Comparison of ENCODE assay signal across 19 cellular contexts in the genomic region with DNA sequence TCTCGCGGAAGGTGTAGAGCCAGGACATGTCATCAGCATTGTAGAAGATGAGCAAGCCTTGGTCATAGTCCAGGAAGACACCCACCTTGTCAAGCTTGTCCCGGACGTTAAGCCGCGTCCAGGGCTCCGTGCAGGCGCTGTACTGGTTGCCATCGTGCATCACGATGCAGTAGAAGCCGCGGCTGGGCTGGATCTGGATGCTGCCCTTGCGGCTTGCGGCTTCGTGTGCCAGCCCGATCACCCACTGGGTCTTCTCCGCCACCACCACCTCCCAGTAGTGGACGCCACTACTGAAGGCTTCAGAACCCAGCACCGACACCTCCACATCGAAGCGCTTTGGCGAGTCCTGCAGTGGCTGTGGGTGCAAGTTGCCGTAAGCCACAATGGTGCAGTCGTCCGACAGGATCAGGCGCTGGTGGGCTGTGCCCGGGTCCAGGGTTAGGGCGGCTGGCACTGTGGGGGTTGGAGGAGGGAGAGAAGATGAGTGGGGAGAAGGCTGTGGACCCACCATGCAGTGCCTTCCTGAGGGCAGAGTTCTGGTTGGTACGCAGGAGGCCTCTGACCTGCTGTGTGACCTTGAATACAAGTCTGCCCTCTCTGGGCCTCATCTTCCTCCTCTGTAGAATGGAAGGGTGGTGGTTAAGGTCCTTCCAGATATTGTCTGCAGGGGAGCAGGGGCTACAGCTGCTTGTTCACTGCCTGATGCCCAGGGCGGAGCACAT. TPM values are rescaled to one million over a fixed set of nuclear protein-coding genes. Genes with fewer than 3 reads are reported as not detected.
DNase-seq lines count a peak whose midpoint lies in the region; ATAC-seq and TF ChIP-seq lines count a peak whose summit lies in the region.
"Had no signal": no experiment of that assay in that cellular context is flagged by ENCODE, and none has a peak within 500 bp of the region (broad histone marks: within the 10 kb centered on the region; RNA-seq: fewer than 3 reads in every experiment).

No MANE protein-coding gene starts in this region.

- 92 to 100% methylated on average over 13 to 30 of the region's 30 CpGs for WGBS in body of pancreas, 2 donors

- TF ChIP-seq POLR2A in HCT116 (IDR thresholded peaks at IDR 0.05; ENCODE audit: borderline replicate concordance, extremely low read depth, insufficient read depth, insufficient read length) (no peak), body of pancreas (IDR thresholded peaks at IDR 0.05) (no peak)

- H3K4me3 Mint-ChIP-seq in central memory CD8-positive, alpha-beta T cell: no peak overlapping the region
- peak overlapping the region; percentile 6 for H3K4me3 Mint-ChIP-seq in neural crest cell
- H3K4me3 Mint-ChIP-seq: B cell had no signal

- H3K79me2 ChIP-seq in HCT116 (ENCODE audit: insufficient read depth, low read length): no peaks in the 10 kb centered on the region

- 0 out of 4 replicates have a peak, but pooled peaks cover 0 to 4% of the 10 kb centered on the region in 2 experiments for H3K4me1 ChIP-seq in HCT116 (ENCODE audit: control insufficient read depth in 1 of 2, insufficient read depth in 2 of 2, low read length in 2 of 2)
- H3K4me1 ChIP-seq in left ventricle myocardium inferior: peaks cover 31% of the 10 kb centered on the region
- H3K4me1 ChIP-seq in body of pancreas: peaks cover 6% of the 10 kb centered on the region
- no peaks in the 10 kb centered on the region for H3K4me1 ChIP-seq in colonic mucosa

- BruUV-seq in HCT116 (replicated peaks; lab: Mats Ljungman, UMichigan): no TSS peak

- intact Hi-C loops in HCT116 (cut with micrococcal nuclease) (no loop called here), left ventricle myocardium inferior (cut with micrococcal nuclease) (no loop called here), body of pancreas (cut with DNase I) (no loop called here), colonic mucosa (cut with DNase I) (no loop called here)

- H3K27ac ChIP-seq in HCT116 (ENCODE audit: low read depth, low read length) (no peak overlapping the region), left ventricle myocardium inferior (replicated peaks) (no peak overlapping the region), body of pancreas (no peak overlapping the region), colonic mucosa (no peak overlapping the region)
- H3K27ac ChIP-seq: C4-2B, SK-N-MC had no signal

- DNase-seq in HCT116 (ENCODE audit: low read depth, low spot score) (no peak), neural crest cell (ENCODE audit: low read depth, low spot score) (no peak), left ventricle myocardium inferior (no peak), body of pancreas (no peak), colonic mucosa (no peak)
- no peak for DNase-seq in central memory CD8-positive, alpha-beta T cell (ENCODE audit: low spot score in 2 of 2)
- DNase-seq in stimulated activated naive CD4-positive, alpha-beta T cell (lab: John Stamatoyannopoulos, UW): no peak
- DNase-seq: Karpas-422, NCI-H1092, NCI-H1436, NCI-H187, NCI-H2081 treated with DMSO at 0.1 percent for 48 hours, NCI-H2171, NCI-H510A treated with DMSO at 0.1 percent for 48 hours, NCI-H774, SIG-M5 had no signal

- H2AFZ ChIP-seq in HCT116 (ENCODE audit: low read depth, low read length, poor library complexity, severe bottlenecking): no peak overlapping the region

- H3K36me3 Mint-ChIP-seq in central memory CD8-positive, alpha-beta T cell (ENCODE audit: insufficient read depth): peaks cover 1% of the 10 kb centered on the region
- no peaks in the 10 kb centered on the region for H3K36me3 Mint-ChIP-seq in neural crest cell (ENCODE audit: low read depth)

- no peaks in the 10 kb centered on the region for H3K9me2 ChIP-seq in HCT116 (ENCODE audit: insufficient read depth)

- CTCF ChIA-PET in HCT116 (lab: Charles Lee): interaction anchor here (1.0 to 1.1 kb wide), 3 partner anchors 9 to 313 kb away, joined by 3 to 5 read pairs (median 3); no protein-coding TSS in a partner anchor

- H3K27me3 ChIP-seq in HCT116 (ENCODE audit: insufficient read depth, low read length) (no peaks in the 10 kb centered on the region), left ventricle myocardium inferior (ENCODE audit: low read depth) (no peaks in the 10 kb centered on the region), body of pancreas (no peaks in the 10 kb centered on the region), colonic mucosa (no peaks in the 10 kb centered on the region)

- no peaks in the 10 kb centered on the region for H3K4me1 Mint-ChIP-seq in central memory CD8-positive, alpha-beta T cell
- H3K4me1 Mint-ChIP-seq in neural crest cell: peaks cover 24% of the 10 kb centered on the region

- H3K9me3 Mint-ChIP-seq in central memory CD8-positive, alpha-beta T cell: no peaks in the 10 kb centered on the region
- H3K9me3 Mint-ChIP-seq in neural crest cell: no peaks in the 10 kb centered on the region

- peaks cover 0 to 3% of the 10 kb centered on the region in 2 experiments; a peak in 1 of 4 replicates for H3K36me3 ChIP-seq in HCT116 (ENCODE audit: control insufficient read depth in 1 of 2, insufficient read depth in 2 of 2, low read length in 2 of 2)
- H3K36me3 ChIP-seq in left ventricle myocardium inferior: peaks cover 26% of the 10 kb centered on the region
- H3K36me3 ChIP-seq in body of pancreas (replicated peaks in 1 of 2; ENCODE audit: insufficient read depth in 1 of 2, low read depth in 2 of 2): peaks cover 0 to 4% of the 10 kb centered on the region in 2 donors
- no peaks in the 10 kb centered on the region for H3K36me3 ChIP-seq in colonic mucosa

- H3K4me2 ChIP-seq in HCT116 (ENCODE audit: low read length): no peak overlapping the region

- TF ChIP-seq RAD21 in HCT116 (IDR thresholded peaks at IDR 0.05; ENCODE audit: low read depth): no peak

- H3K9me3 ChIP-seq in HCT116 (ENCODE audit: control insufficient read depth in 1 of 2, insufficient read depth in 1 of 2, low read depth in 1 of 2, low read length in 2 of 2): no peaks in the 10 kb centered on the region
- no peaks in the 10 kb centered on the region for H3K9me3 ChIP-seq in left ventricle myocardium inferior (replicated peaks)
- no peaks in the 10 kb centered on the region for H3K9me3 ChIP-seq in body of pancreas
- no peaks in the 10 kb centered on the region for H3K9me3 ChIP-seq in colonic mucosa

- TF ChIP-seq CTCF in HCT116 (IDR thresholded peaks at IDR 0.05 in 2 of 3, conservative IDR thresholded peaks at IDR 0.05 in 1 of 3; ENCODE audit: borderline replicate concordance in 1 of 3, insufficient read depth in 1 of 3, low read depth in 2 of 3, low read length in 2 of 3) (no peak), neural crest cell (conservative IDR thresholded peaks at IDR 0.05) (no peak), left ventricle myocardium inferior (IDR thresholded peaks at IDR 0.05; ENCODE audit: borderline replicate concordance) (no peak), body of pancreas (IDR thresholded peaks at IDR 0.05) (no peak), colonic mucosa (IDR thresholded peaks at IDR 0.05) (no peak)

- POLR2A ChIA-PET in HCT116 (lab: Charles Lee): no interaction called here

- RAD21 ChIA-PET in HCT116 (lab: Charles Lee; ENCODE audit: low non-redundant PET in 1 of 2, low total read pairs in 2 of 2, uncharacterized antibody in 2 of 2, unreplicated experiment in 2 of 2): no interaction called here

- peak overlapping the region; percentile 70 for H3K27ac Mint-ChIP-seq in central memory CD8-positive, alpha-beta T cell (ENCODE audit: low read depth)
- no peak overlapping the region for H3K27ac Mint-ChIP-seq in neural crest cell (ENCODE audit: unreplicated experiment)

- H4K20me1 ChIP-seq in HCT116 (ENCODE audit: insufficient read depth): no peaks in the 10 kb centered on the region

- H3K27me3 Mint-ChIP-seq in central memory CD8-positive, alpha-beta T cell: no peaks in the 10 kb centered on the region
- H3K27me3 Mint-ChIP-seq in neural crest cell (ENCODE audit: low read depth): no peaks in the 10 kb centered on the region
- H3K27me3 Mint-ChIP-seq: B cell had no signal

- H3K4me3 ChIP-seq in HCT116 (replicated peaks in 1 of 2; ENCODE audit: low read depth in 1 of 2, low read length in 2 of 2) (no peak overlapping the region), left ventricle myocardium inferior (no peak overlapping the region), body of pancreas (no peak overlapping the region), colonic mucosa (no peak overlapping the region)
- H3K4me3 ChIP-seq: SK-N-MC had no signal

- H3K9ac ChIP-seq in HCT116 (ENCODE audit: low read length) (no peak overlapping the region), colonic mucosa (ENCODE audit: low read depth in 2 of 2, low read length in 2 of 2) (no peak overlapping the region)

- peak; percentile 24; the same call in 1 of the 2 replicates for ATAC-seq in HCT116
- ATAC-seq in central memory CD8-positive, alpha-beta T cell (replicated peaks; ENCODE audit: extremely low read depth, poor library complexity, severe bottlenecking): no peak
- no peak for ATAC-seq in body of pancreas

TF ChIP-seq in HCT116, 20 proteins besides CTCF, POLR2A, EP300 and RAD21:
- TF ChIP-seq YY1 (IDR thresholded peaks at IDR 0.05; ENCODE audit: extremely low read depth, insufficient replicate concordance, low read depth, low read length) (no peak), CEBPB (IDR thresholded peaks at IDR 0.05; ENCODE audit: low read depth) (no peak), FOSL1 (IDR thresholded peaks at IDR 0.05; ENCODE audit: low read depth) (no peak), ELF1 (IDR thresholded peaks at IDR 0.05; ENCODE audit: borderline replicate concordance, low read depth) (no peak), ZNF274 (IDR thresholded peaks at IDR 0.05; ENCODE audit: low read depth, low read length) (no peak), POLR2AphosphoS5 (IDR thresholded peaks at IDR 0.05; ENCODE audit: low read depth, low read length) (no peak), EZH2 (IDR thresholded peaks at IDR 0.05) (no peak), SRF (IDR thresholded peaks at IDR 0.05; ENCODE audit: low read depth) (no peak), TCF7L2 (IDR thresholded peaks at IDR 0.05; ENCODE audit: borderline replicate concordance, extremely low read depth, insufficient read depth, insufficient read length) (no peak), ATF3 (IDR thresholded peaks at IDR 0.05) (no peak), CBX3 (IDR thresholded peaks at IDR 0.05; ENCODE audit: low read depth) (no peak), ZFX (IDR thresholded peaks at IDR 0.05) (no peak), EGR1 (IDR thresholded peaks at IDR 0.05; ENCODE audit: low read depth) (no peak)
- TF ChIP-seq, protein P1, sequence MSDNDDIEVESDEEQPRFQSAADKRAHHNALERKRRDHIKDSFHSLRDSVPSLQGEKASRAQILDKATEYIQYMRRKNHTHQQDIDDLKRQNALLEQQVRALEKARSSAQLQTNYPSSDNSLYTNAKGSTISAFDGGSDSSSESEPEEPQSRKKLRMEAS (IDR thresholded peaks at IDR 0.05): no peak

RNA-seq across cellular contexts. Expression of gene TRIM62, which starts 34.4 kb away (rescaled TPM):
- total RNA-seq in HCT116 (2021; ENCODE audit: unreplicated experiment): 6.5 TPM
- 4.0 and 4.1 TPM in 2 replicates for polyA plus RNA-seq in HCT116 (2012)
- total RNA-seq in neural crest cell: 8.6 and 8.8 TPM in 2 replicates
- total RNA-seq in left ventricle myocardium inferior: 2.3 TPM
- total RNA-seq in body of pancreas: 1 to 10 TPM; 4.7 to 7.3 TPM
- 1 to 10 TPM; 4.9 to 6.2 TPM for total RNA-seq in colonic mucosa
